ENCODE assay signal across 9 cellular contexts in the genomic region with DNA sequence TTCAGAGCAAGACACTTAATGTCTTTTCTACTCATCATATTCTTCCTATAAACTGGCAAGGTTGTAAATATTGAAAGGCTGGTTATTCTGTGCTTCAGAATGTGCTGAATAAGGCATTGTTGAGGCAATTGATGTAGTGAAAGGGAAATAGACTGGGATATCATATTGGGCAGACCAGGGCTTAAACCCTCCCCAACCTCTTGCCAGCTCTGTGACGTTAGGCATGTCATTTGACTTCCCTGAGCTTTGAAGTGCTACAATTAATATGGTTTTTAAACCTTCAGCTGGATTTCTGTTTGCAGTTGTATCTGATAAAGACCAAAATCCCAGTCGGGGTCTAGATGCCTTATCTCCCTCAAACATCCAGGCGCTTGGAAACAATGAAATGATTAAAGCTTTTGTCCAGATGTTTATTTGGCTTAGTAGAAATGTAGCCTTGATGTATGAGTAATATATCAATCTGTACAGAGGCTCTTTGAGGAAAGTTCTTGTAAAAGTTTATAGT.
A peak's percentile ranks its signal among the peaks of the same experiment; 100 is the strongest.
DNase-seq lines count a peak whose midpoint lies in the region; ATAC-seq and TF ChIP-seq lines count a peak whose summit lies in the region.
"Had no signal": no experiment of that assay in that cellular context is flagged by ENCODE, and none has a peak within 500 bp of the region (broad histone marks: within the 10 kb centered on the region; RNA-seq: fewer than 3 reads in every experiment).

No MANE protein-coding gene starts in this region.

- H3K4me3 Mint-ChIP-seq in activated T-cell treated with anti-CD3 and anti-CD28 coated beads, Interleukin-2, amount 50 U/mL, for 72 hours, result peak overlapping the region; percentile 47 to 75
- H3K4me3 Mint-ChIP-seq in activated T-cell treated with anti-CD3 and anti-CD28 coated beads, Interleukin-2, amount 50 U/mL, for 24 hours, result no peak overlapping the region

- peak overlapping the region; percentile 87 for H3K4me2 ChIP-seq in OCI-LY3 (ENCODE audit: low read length)

- no peaks in the 10 kb centered on the region for H3K9me3 Mint-ChIP-seq in activated T-cell treated with anti-CD3 and anti-CD28 coated beads, Interleukin-2, amount 50 U/mL, for 72 hours
- H3K9me3 Mint-ChIP-seq in activated T-cell treated with anti-CD3 and anti-CD28 coated beads, Interleukin-2, amount 50 U/mL, for 24 hours, result no peaks in the 10 kb centered on the region
- H3K9me3 Mint-ChIP-seq: activated T-helper 2 cell treated with anti-CD3 and anti-CD28 coated beads, Interferon-gamma antibody, Interleukin-2, Interleukin-4, amounts not matched to agents 10 μg/mL and 5 μg/mL and 100 μg/mL, durations not matched to agents 14 hours and 24 hours and 36 hours had no signal

- DNase-seq in activated T-cell treated with anti-CD3 and anti-CD28 coated beads, Interleukin-2, amount 50 U/mL, for 72 hours, result no peak
- DNase-seq in activated T-cell treated with anti-CD3 and anti-CD28 coated beads, Interleukin-2, amount 50 U/mL, for 24 hours, result no peak
- DNase-seq in fibroblast of the aortic adventitia (ENCODE audit: low read depth) (peak; percentile 87), superior temporal gyrus (ENCODE audit: extremely low spot score) (peak; percentile 49), foreskin keratinocyte (no peak), germinal center (ENCODE audit: low spot score) (no peak)
- no peak for DNase-seq in activated T-cell treated with anti-CD3 and anti-CD28 coated beads, Interleukin-2, amount 50 U/mL, for 1 hour

- H3K9me3 ChIP-seq in OCI-LY3 (ENCODE audit: insufficient read depth, low read length), result no peaks in the 10 kb centered on the region

- peaks cover 11% of the 10 kb centered on the region for H3K27me3 ChIP-seq in OCI-LY3 (ENCODE audit: low read depth, low read length)
- H3K27me3 ChIP-seq in foreskin keratinocyte, result peaks cover 6% of the 10 kb centered on the region

- H3K4me1 ChIP-seq in OCI-LY3 (ENCODE audit: low read length) (peaks cover 39% of the 10 kb centered on the region), foreskin keratinocyte (peaks cover 10% of the 10 kb centered on the region)

- no peaks in the 10 kb centered on the region for H3K79me2 ChIP-seq in OCI-LY3 (ENCODE audit: low read length)

- no peaks in the 10 kb centered on the region for H3K36me3 Mint-ChIP-seq in activated T-cell treated with anti-CD3 and anti-CD28 coated beads, Interleukin-2, amount 50 U/mL, for 72 hours (ENCODE audit: insufficient read depth in 2 of 2)
- no peaks in the 10 kb centered on the region for H3K36me3 Mint-ChIP-seq in activated T-cell treated with anti-CD3 and anti-CD28 coated beads, Interleukin-2, amount 50 U/mL, for 24 hours (ENCODE audit: low read depth)

- TF ChIP-seq CTCF in OCI-LY3 (IDR thresholded peaks at IDR 0.05; ENCODE audit: low read depth, low read length) (no peak), fibroblast of the aortic adventitia (IDR thresholded peaks at IDR 0.05; ENCODE audit: insufficient read depth, low read length) (no peak), foreskin keratinocyte (conservative IDR thresholded peaks at IDR 0.05) (no peak)

- H3K4me3 ChIP-seq in OCI-LY3 (ENCODE audit: low read length) (peak overlapping the region; percentile 74), fibroblast of the aortic adventitia (ENCODE audit: low read depth, low read length) (no peak overlapping the region)

- H3K27ac ChIP-seq in OCI-LY3 (ENCODE audit: low read length), result peak overlapping the region; percentile 75
- H3K27ac ChIP-seq in foreskin keratinocyte, result no peak overlapping the region

- ATAC-seq in activated T-cell treated with anti-CD3 and anti-CD28 coated beads, Interleukin-2, amount 50 U/mL, for 72 hours (replicated peaks in 1 of 2), result peak; percentile 21 to 35
- ATAC-seq in foreskin keratinocyte, result no peak

- no peak overlapping the region for H2AFZ ChIP-seq in OCI-LY3 (ENCODE audit: low read depth, low read length)

- H3K36me3 ChIP-seq in OCI-LY3 (replicated peaks; ENCODE audit: low read depth, low read length), result no peaks in the 10 kb centered on the region

- H3K27ac Mint-ChIP-seq in activated T-cell treated with anti-CD3 and anti-CD28 coated beads, Interleukin-2, amount 50 U/mL, for 72 hours, result no peak overlapping the region
- H3K27ac Mint-ChIP-seq in activated T-cell treated with anti-CD3 and anti-CD28 coated beads, Interleukin-2, amount 50 U/mL, for 24 hours, result no peak overlapping the region
- H3K27ac Mint-ChIP-seq: activated T-helper 2 cell treated with anti-CD3 and anti-CD28 coated beads, Interferon-gamma antibody, Interleukin-2, Interleukin-4, amounts not matched to agents 10 μg/mL and 5 μg/mL and 100 μg/mL, durations not matched to agents 14 hours and 24 hours and 36 hours had no signal

- H3K27me3 Mint-ChIP-seq in activated T-cell treated with anti-CD3 and anti-CD28 coated beads, Interleukin-2, amount 50 U/mL, for 72 hours (ENCODE audit: low read depth), result peaks cover 58% of the 10 kb centered on the region
- H3K27me3 Mint-ChIP-seq in activated T-cell treated with anti-CD3 and anti-CD28 coated beads, Interleukin-2, amount 50 U/mL, for 24 hours, result peaks cover 31% of the 10 kb centered on the region

- no peaks in the 10 kb centered on the region for H4K20me1 ChIP-seq in OCI-LY3 (ENCODE audit: insufficient read depth, low read length)

- H3K9ac ChIP-seq in OCI-LY3 (ENCODE audit: low read length), result peak overlapping the region; percentile 49; the same call in 1 of the 2 replicates

- H3K4me1 Mint-ChIP-seq in activated T-cell treated with anti-CD3 and anti-CD28 coated beads, Interleukin-2, amount 50 U/mL, for 72 hours (ENCODE audit: low read depth), result peaks cover 32% of the 10 kb centered on the region
- H3K4me1 Mint-ChIP-seq in activated T-cell treated with anti-CD3 and anti-CD28 coated beads, Interleukin-2, amount 50 U/mL, for 24 hours (ENCODE audit: low read depth), result peaks cover 9% of the 10 kb centered on the region

Comparison
In these comparisons a context has a peak if more than half of its experiments do, and no peak if none do; other contexts are left out.
1. DNase-seq: peak in fibroblast of the aortic adventitia (single experiment) and superior temporal gyrus (single experiment); none in activated T-cell treated with anti-CD3 and anti-CD28 coated beads, Interleukin-2, amount 50 U/mL, for 72 hours (0 of 2), activated T-cell treated with anti-CD3 and anti-CD28 coated beads, Interleukin-2, amount 50 U/mL, for 24 hours (single experiment), activated T-cell treated with anti-CD3 and anti-CD28 coated beads, Interleukin-2, amount 50 U/mL, for 1 hour (single experiment), foreskin keratinocyte (0 of 2) and germinal center (single experiment).